Comparison of ENCODE assay signal across 1 cellular context in genomic region chr11:65418681-65419459, GRCh38.
TF ChIP-seq lines count a peak whose summit lies in the region.

No MANE protein-coding gene starts in this region.

TF ChIP-seq in K562, 482 proteins besides CTCF, POLR2A, EP300 and RAD21 (continued from another document and continues in another):
- TF ChIP-seq ZKSCAN3 (CRISPR knock-in tag; IDR thresholded peaks at IDR 0.05): no peak
- TF ChIP-seq KAT7 (CRISPR knock-in tag; IDR thresholded peaks at IDR 0.05; ENCODE audit: borderline replicate concordance): no peak
- no peak; the same call in none of the 2 replicates for TF ChIP-seq CREB1 (IDR thresholded peaks at IDR 0.05)
- no peak for TF ChIP-seq CREB1 (CRISPR knock-in tag; IDR thresholded peaks at IDR 0.05)
- no peak for TF ChIP-seq DNMT1 (IDR thresholded peaks at IDR 0.05)
- TF ChIP-seq, protein P1, sequence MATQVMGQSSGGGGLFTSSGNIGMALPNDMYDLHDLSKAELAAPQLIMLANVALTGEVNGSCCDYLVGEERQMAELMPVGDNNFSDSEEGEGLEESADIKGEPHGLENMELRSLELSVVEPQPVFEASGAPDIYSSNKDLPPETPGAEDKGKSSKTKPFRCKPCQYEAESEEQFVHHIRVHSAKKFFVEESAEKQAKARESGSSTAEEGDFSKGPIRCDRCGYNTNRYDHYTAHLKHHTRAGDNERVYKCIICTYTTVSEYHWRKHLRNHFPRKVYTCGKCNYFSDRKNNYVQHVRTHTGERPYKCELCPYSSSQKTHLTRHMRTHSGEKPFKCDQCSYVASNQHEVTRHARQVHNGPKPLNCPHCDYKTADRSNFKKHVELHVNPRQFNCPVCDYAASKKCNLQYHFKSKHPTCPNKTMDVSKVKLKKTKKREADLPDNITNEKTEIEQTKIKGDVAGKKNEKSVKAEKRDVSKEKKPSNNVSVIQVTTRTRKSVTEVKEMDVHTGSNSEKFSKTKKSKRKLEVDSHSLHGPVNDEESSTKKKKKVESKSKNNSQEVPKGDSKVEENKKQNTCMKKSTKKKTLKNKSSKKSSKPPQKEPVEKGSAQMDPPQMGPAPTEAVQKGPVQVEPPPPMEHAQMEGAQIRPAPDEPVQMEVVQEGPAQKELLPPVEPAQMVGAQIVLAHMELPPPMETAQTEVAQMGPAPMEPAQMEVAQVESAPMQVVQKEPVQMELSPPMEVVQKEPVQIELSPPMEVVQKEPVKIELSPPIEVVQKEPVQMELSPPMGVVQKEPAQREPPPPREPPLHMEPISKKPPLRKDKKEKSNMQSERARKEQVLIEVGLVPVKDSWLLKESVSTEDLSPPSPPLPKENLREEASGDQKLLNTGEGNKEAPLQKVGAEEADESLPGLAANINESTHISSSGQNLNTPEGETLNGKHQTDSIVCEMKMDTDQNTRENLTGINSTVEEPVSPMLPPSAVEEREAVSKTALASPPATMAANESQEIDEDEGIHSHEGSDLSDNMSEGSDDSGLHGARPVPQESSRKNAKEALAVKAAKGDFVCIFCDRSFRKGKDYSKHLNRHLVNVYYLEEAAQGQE (CRISPR knock-in tag; IDR thresholded peaks at IDR 0.05; ENCODE audit: low read depth): peak; percentile 30; the same call in 1 of the 2 replicates
- TF ChIP-seq TFAM (CRISPR knock-in tag; conservative IDR thresholded peaks at IDR 0.05): no peak
- no peak for TF ChIP-seq TGIF2 (CRISPR knock-in tag; IDR thresholded peaks at IDR 0.05)
- TF ChIP-seq ZNF76 (CRISPR knock-in tag; IDR thresholded peaks at IDR 0.05; ENCODE audit: borderline replicate concordance): no peak; the same call in 1 of the 2 replicates
- peak; percentile 98 for TF ChIP-seq BRD4 (IDR thresholded peaks at IDR 0.05)
- TF ChIP-seq, protein P2, sequence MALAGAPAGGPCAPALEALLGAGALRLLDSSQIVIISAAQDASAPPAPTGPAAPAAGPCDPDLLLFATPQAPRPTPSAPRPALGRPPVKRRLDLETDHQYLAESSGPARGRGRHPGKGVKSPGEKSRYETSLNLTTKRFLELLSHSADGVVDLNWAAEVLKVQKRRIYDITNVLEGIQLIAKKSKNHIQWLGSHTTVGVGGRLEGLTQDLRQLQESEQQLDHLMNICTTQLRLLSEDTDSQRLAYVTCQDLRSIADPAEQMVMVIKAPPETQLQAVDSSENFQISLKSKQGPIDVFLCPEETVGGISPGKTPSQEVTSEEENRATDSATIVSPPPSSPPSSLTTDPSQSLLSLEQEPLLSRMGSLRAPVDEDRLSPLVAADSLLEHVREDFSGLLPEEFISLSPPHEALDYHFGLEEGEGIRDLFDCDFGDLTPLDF (CRISPR knock-in tag; IDR thresholded peaks at IDR 0.05): peak; percentile 80; the same call in 1 of the 2 replicates
- no peak for TF ChIP-seq ZNF121 (CRISPR knock-in tag; conservative IDR thresholded peaks at IDR 0.05)
- peak; percentile 87 for TF ChIP-seq TAF1 (IDR thresholded peaks at IDR 0.05; ENCODE audit: control insufficient read depth, extremely low read depth, insufficient read depth, low read length, severe bottlenecking)
- TF ChIP-seq, protein P3, sequence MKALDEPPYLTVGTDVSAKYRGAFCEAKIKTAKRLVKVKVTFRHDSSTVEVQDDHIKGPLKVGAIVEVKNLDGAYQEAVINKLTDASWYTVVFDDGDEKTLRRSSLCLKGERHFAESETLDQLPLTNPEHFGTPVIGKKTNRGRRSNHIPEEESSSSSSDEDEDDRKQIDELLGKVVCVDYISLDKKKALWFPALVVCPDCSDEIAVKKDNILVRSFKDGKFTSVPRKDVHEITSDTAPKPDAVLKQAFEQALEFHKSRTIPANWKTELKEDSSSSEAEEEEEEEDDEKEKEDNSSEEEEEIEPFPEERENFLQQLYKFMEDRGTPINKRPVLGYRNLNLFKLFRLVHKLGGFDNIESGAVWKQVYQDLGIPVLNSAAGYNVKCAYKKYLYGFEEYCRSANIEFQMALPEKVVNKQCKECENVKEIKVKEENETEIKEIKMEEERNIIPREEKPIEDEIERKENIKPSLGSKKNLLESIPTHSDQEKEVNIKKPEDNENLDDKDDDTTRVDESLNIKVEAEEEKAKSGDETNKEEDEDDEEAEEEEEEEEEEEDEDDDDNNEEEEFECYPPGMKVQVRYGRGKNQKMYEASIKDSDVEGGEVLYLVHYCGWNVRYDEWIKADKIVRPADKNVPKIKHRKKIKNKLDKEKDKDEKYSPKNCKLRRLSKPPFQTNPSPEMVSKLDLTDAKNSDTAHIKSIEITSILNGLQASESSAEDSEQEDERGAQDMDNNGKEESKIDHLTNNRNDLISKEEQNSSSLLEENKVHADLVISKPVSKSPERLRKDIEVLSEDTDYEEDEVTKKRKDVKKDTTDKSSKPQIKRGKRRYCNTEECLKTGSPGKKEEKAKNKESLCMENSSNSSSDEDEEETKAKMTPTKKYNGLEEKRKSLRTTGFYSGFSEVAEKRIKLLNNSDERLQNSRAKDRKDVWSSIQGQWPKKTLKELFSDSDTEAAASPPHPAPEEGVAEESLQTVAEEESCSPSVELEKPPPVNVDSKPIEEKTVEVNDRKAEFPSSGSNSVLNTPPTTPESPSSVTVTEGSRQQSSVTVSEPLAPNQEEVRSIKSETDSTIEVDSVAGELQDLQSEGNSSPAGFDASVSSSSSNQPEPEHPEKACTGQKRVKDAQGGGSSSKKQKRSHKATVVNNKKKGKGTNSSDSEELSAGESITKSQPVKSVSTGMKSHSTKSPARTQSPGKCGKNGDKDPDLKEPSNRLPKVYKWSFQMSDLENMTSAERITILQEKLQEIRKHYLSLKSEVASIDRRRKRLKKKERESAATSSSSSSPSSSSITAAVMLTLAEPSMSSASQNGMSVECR (CRISPR knock-in tag; IDR thresholded peaks at IDR 0.05): peak; percentile 52; the same call in 1 of the 2 replicates
- TF ChIP-seq PRMT5 (CRISPR knock-in tag; IDR thresholded peaks at IDR 0.05): no peak
- no peak; the same call in 1 of the 2 replicates for TF ChIP-seq TAL1 (IDR thresholded peaks at IDR 0.05)
- TF ChIP-seq TSC22D4 (tag; IDR thresholded peaks at IDR 0.05): no peak
- TF ChIP-seq, protein P4, sequence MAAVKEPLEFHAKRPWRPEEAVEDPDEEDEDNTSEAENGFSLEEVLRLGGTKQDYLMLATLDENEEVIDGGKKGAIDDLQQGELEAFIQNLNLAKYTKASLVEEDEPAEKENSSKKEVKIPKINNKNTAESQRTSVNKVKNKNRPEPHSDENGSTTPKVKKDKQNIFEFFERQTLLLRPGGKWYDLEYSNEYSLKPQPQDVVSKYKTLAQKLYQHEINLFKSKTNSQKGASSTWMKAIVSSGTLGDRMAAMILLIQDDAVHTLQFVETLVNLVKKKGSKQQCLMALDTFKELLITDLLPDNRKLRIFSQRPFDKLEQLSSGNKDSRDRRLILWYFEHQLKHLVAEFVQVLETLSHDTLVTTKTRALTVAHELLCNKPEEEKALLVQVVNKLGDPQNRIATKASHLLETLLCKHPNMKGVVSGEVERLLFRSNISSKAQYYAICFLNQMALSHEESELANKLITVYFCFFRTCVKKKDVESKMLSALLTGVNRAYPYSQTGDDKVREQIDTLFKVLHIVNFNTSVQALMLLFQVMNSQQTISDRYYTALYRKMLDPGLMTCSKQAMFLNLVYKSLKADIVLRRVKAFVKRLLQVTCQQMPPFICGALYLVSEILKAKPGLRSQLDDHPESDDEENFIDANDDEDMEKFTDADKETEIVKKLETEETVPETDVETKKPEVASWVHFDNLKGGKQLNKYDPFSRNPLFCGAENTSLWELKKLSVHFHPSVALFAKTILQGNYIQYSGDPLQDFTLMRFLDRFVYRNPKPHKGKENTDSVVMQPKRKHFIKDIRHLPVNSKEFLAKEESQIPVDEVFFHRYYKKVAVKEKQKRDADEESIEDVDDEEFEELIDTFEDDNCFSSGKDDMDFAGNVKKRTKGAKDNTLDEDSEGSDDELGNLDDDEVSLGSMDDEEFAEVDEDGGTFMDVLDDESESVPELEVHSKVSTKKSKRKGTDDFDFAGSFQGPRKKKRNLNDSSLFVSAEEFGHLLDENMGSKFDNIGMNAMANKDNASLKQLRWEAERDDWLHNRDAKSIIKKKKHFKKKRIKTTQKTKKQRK (IDR thresholded peaks at IDR 0.05; ENCODE audit: borderline replicate concordance, low read depth, low read length): no peak
- TF ChIP-seq SETDB1 (IDR thresholded peaks at IDR 0.05; ENCODE audit: low read length): no peak
- TF ChIP-seq GTF2F1 (IDR thresholded peaks at IDR 0.05; ENCODE audit: low read depth, low read length): 0 out of 2 replicates have a peak, but pooled peaks have one; percentile 66
- TF ChIP-seq CGGBP1 (CRISPR knock-in tag; IDR thresholded peaks at IDR 0.05): no peak
- TF ChIP-seq JUND (IDR thresholded peaks at IDR 0.05; ENCODE audit: borderline replicate concordance, low read depth, low read length): peak; percentile 78
- TF ChIP-seq JUND (tag; IDR thresholded peaks at IDR 0.05; ENCODE audit: borderline replicate concordance, low read depth, low read length): no peak; the same call in 1 of the 3 replicates
- no peak for TF ChIP-seq ZNF41 (CRISPR knock-in tag; conservative IDR thresholded peaks at IDR 0.05)
- TF ChIP-seq BRF2 (IDR thresholded peaks at IDR 0.05; ENCODE audit: borderline replicate concordance, insufficient read depth, insufficient read length): no peak
- no peak for TF ChIP-seq ZNF347 (CRISPR knock-in tag; IDR thresholded peaks at IDR 0.05; ENCODE audit: low read depth)
- no peak for TF ChIP-seq KAT2B (IDR thresholded peaks at IDR 0.05; ENCODE audit: low read depth, low read length)
- no peak for TF ChIP-seq ZFP36 (IDR thresholded peaks at IDR 0.05; ENCODE audit: low read depth, low read length, partially characterized antibody)
- TF ChIP-seq KHSRP (IDR thresholded peaks at IDR 0.05): no peak
- TF ChIP-seq POLR2H (tag; IDR thresholded peaks at IDR 0.05; ENCODE audit: low read depth): no peak
- no peak; the same call in none of the 2 replicates for TF ChIP-seq NFRKB (IDR thresholded peaks at IDR 0.05; ENCODE audit: low read depth)
- no peak; the same call in 1 of the 2 replicates for TF ChIP-seq ZNF766 (CRISPR knock-in tag; conservative IDR thresholded peaks at IDR 0.05)
- peak; percentile 87 for TF ChIP-seq MTA3 (IDR thresholded peaks at IDR 0.05; ENCODE audit: borderline replicate concordance)
- no peak for TF ChIP-seq SIRT6 (IDR thresholded peaks at IDR 0.05; ENCODE audit: low read depth, low read length)
- 0 out of 2 replicates have a peak, but pooled peaks have one; percentile 21 for TF ChIP-seq CAMTA2 (CRISPR knock-in tag; conservative IDR thresholded peaks at IDR 0.05)
- peak; percentile 90 for TF ChIP-seq GTF2E2 (tag; IDR thresholded peaks at IDR 0.05)
- TF ChIP-seq PML (IDR thresholded peaks at IDR 0.05; ENCODE audit: low read length): peak; percentile 22; the same call in 1 of the 2 replicates
- TF ChIP-seq ZNF311 (CRISPR knock-in tag; IDR thresholded peaks at IDR 0.05): no peak
- no peak for TF ChIP-seq TAF15 (IDR thresholded peaks at IDR 0.05; ENCODE audit: low read depth, low read length)
- TF ChIP-seq, protein P5, sequence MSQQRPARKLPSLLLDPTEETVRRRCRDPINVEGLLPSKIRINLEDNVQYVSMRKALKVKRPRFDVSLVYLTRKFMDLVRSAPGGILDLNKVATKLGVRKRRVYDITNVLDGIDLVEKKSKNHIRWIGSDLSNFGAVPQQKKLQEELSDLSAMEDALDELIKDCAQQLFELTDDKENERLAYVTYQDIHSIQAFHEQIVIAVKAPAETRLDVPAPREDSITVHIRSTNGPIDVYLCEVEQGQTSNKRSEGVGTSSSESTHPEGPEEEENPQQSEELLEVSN (IDR thresholded peaks at IDR 0.05; ENCODE audit: borderline replicate concordance in 1 of 2, extremely low read depth in 1 of 2, insufficient read depth in 1 of 2, insufficient read length in 1 of 2, low read depth in 1 of 2, low read length in 1 of 2, poor library complexity in 1 of 2, severe bottlenecking in 1 of 2): peak; percentile 68 to 84
- peak; percentile 39; the same call in 1 of the 2 replicates for TF ChIP-seq ZBTB9 (CRISPR knock-in tag; IDR thresholded peaks at IDR 0.05)
- TF ChIP-seq SAFB (IDR thresholded peaks at IDR 0.05; ENCODE audit: borderline replicate concordance, low read depth, low read length): no peak
- no peak for TF ChIP-seq ZNF785 (CRISPR knock-in tag; IDR thresholded peaks at IDR 0.05)
- TF ChIP-seq, protein P6, sequence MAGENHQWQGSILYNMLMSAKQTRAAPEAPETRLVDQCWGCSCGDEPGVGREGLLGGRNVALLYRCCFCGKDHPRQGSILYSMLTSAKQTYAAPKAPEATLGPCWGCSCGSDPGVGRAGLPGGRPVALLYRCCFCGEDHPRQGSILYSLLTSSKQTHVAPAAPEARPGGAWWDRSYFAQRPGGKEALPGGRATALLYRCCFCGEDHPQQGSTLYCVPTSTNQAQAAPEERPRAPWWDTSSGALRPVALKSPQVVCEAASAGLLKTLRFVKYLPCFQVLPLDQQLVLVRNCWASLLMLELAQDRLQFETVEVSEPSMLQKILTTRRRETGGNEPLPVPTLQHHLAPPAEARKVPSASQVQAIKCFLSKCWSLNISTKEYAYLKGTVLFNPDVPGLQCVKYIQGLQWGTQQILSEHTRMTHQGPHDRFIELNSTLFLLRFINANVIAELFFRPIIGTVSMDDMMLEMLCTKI (IDR thresholded peaks at IDR 0.05; ENCODE audit: partially characterized antibody): no peak
- TF ChIP-seq, protein P7, sequence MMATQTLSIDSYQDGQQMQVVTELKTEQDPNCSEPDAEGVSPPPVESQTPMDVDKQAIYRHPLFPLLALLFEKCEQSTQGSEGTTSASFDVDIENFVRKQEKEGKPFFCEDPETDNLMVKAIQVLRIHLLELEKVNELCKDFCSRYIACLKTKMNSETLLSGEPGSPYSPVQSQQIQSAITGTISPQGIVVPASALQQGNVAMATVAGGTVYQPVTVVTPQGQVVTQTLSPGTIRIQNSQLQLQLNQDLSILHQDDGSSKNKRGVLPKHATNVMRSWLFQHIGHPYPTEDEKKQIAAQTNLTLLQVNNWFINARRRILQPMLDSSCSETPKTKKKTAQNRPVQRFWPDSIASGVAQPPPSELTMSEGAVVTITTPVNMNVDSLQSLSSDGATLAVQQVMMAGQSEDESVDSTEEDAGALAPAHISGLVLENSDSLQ (IDR thresholded peaks at IDR 0.05): peak; percentile 63
- TF ChIP-seq ZNF431 (CRISPR knock-in tag; IDR thresholded peaks at IDR 0.05): peak; percentile 57; the same call in 1 of the 2 replicates
